Comparison of ENCODE assay signal across 8 cellular contexts in the genomic region with DNA sequence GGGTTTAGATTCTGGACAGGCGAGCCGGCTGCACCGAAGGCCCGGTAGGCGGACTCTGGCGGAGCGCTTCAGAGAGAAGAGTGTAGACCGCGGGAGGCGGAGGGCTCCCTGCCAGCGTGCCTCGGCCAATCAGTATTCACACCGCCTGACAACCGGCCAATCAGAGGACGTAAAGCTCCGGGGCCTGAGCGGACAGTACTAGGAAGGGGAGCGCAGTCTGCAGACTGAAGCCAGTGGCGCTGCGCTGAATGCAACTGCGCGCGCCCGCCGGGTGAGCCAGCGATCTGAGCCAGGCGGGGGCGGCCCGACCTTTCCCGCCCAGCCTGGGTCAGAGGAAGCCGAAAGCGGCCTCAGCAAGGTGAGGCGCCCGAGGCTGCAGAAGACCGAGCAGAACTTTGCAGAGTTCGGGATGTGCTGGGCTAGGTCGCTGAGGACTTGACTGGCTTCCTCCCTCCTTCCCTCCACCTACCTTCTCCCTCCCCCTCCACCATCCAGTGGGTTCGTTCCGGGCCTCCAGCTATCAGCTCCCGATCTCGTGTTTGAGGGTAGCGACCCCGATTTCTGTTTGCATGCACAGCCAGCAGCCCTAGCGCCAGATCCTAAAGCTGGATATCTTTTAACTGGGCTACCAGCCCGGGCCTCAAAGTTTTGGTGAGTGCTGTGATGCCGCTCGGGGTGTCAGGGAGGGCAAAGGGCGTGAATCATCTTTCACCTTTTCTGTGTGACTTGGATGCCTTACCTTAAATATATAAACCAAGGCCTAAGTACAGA.
DNase-seq lines count a peak whose midpoint lies in the region; ATAC-seq and TF ChIP-seq lines count a peak whose summit lies in the region.

Gene DMRT2 (plus strand): TSS at position 233 of the 771 bp plus-strand sequence. CDS start 1,257 bp downstream, outside the sequence.

- H3K9me3 ChIP-seq in iPS-18c (ENCODE audit: control insufficient read depth, insufficient read depth, low read length) = peaks cover 2% of the 10 kb centered on the region

- DNase-seq in ELR (ENCODE audit: low read depth) (peak; percentile 0), NCI-H524 (lab: John Stamatoyannopoulos, UW) (peak; percentile 89 to 96), cardiac fibroblast (ENCODE audit: low read depth in 2 of 2) (peak; percentile 32 to 49), retinal pigment epithelial cell (ENCODE audit: low read depth) (peak; percentile 10), GF-D8 (lab: John Stamatoyannopoulos, UW) (no peak)

- H3K4me3 ChIP-seq in cardiac fibroblast (replicated peaks in 1 of 2; ENCODE audit: low read depth in 2 of 2, low read length in 2 of 2) (no peak within 1 kb of the TSS), iPS-18c (ENCODE audit: insufficient read depth, low read depth, low read length) (peak within 1 kb of the TSS; percentile 47), retinal pigment epithelial cell (ENCODE audit: low read length) (no peak within 1 kb of the TSS)

- TF ChIP-seq CTCF in cardiac fibroblast (IDR thresholded peaks at IDR 0.05; ENCODE audit: low read depth, low read length) = no peak
- TF ChIP-seq CTCF in retinal pigment epithelial cell (conservative IDR thresholded peaks at IDR 0.05; ENCODE audit: low read depth, low read length) = no peak

- peak; percentile 74 for ATAC-seq in HG02798 (IDR thresholded peaks at IDR 0.05; ENCODE audit: poor library complexity, unreplicated experiment)
- no peak for ATAC-seq in HG02973 (IDR thresholded peaks at IDR 0.05; ENCODE audit: unreplicated experiment)
